30 cellular contexts compared by ENCODE assay signal in genomic region chrX:133473451-133473850, GRCh38. TPM values are rescaled to one million over a fixed set of nuclear protein-coding genes. Genes with fewer than 3 reads are reported as not detected.
DNase-seq lines count a peak whose midpoint lies in the region; ATAC-seq, FAIRE-seq and TF ChIP-seq lines count a peak whose summit lies in the region.
"Had no signal": no experiment of that assay in that cellular context is flagged by ENCODE, and none has a peak within 500 bp of the region (broad histone marks: within the 10 kb centered on the region; RNA-seq: fewer than 3 reads in every experiment).

No MANE protein-coding gene starts in this region.

- no peaks in the 10 kb centered on the region for H3K36me3 ChIP-seq in mesendoderm (ENCODE audit: control insufficient read depth, insufficient read depth, low read length)
- H3K36me3 ChIP-seq: BE2C had no signal

- peaks cover 0 to 2% (median 0%) of the 10 kb centered on the region in 3 experiments; a peak in 1 of 7 replicates for H3K36me3 Mint-ChIP-seq in H9 (ENCODE audit: insufficient read depth in 1 of 3, low read depth in 3 of 3)

- H3K27ac Mint-ChIP-seq in H9: peak overlapping the region in 2 of 3 experiments; percentile 48 to 69; a peak in 4 of 7 replicates

- H3K4me2 ChIP-seq in H9 (ENCODE audit: insufficient read depth, insufficient read length, low read length): no peak overlapping the region
- H3K4me2 ChIP-seq in mesendoderm (ENCODE audit: low read length): no peak overlapping the region
- H3K4me2 ChIP-seq: KMS-11, SK-N-SH had no signal

- H3K9me3 ChIP-seq in H9 (ENCODE audit: control insufficient read depth, low read depth, low read length): no peaks in the 10 kb centered on the region
- no peaks in the 10 kb centered on the region for H3K9me3 ChIP-seq in right cardiac atrium (ENCODE audit: control insufficient read depth, low read length)
- H3K9me3 ChIP-seq: BE2C, SK-N-SH had no signal

- H3K27me3 ChIP-seq in H9 (ENCODE audit: insufficient read depth, low read length) (no peaks in the 10 kb centered on the region), mesendoderm (ENCODE audit: insufficient read depth, low read length, poor library complexity) (no peaks in the 10 kb centered on the region), right cardiac atrium (ENCODE audit: control insufficient read depth, insufficient read depth) (no peaks in the 10 kb centered on the region)
- H3K27me3 ChIP-seq: BE2C had no signal

- TF ChIP-seq CTCF in H9 (conservative IDR thresholded peaks at IDR 0.05): no peak
- no peak for TF ChIP-seq CTCF in epithelial cell of esophagus (IDR thresholded peaks at IDR 0.05; ENCODE audit: insufficient read depth, low read depth, low read length, missing control alignments)

- no peak overlapping the region for H3T11ph ChIP-seq in H9 (ENCODE audit: low read length)

- H3K4me3 Mint-ChIP-seq in H9: no peak overlapping the region

- H3K23ac ChIP-seq in H9 (ENCODE audit: insufficient read length, low read depth, low read length): no peak overlapping the region
- H3K23ac ChIP-seq in mesendoderm (ENCODE audit: low read length): no peak overlapping the region

- peaks cover 16 to 18% of the 10 kb centered on the region in 2 experiments for H3K4me1 Mint-ChIP-seq in H9

- no peak overlapping the region for H3K56ac ChIP-seq in H9 (ENCODE audit: insufficient read length, low read depth, low read length)
- no peak overlapping the region for H3K56ac ChIP-seq in mesendoderm (ENCODE audit: low read length)

- no peaks in the 10 kb centered on the region for H4K20me1 ChIP-seq in H9 (ENCODE audit: control insufficient read depth, insufficient read depth, insufficient read length)

- no peak overlapping the region for H3K4ac ChIP-seq in H9 (ENCODE audit: low read depth, low read length)
- H3K4ac ChIP-seq in mesendoderm (ENCODE audit: low read depth, low read length): no peak overlapping the region

- H4K91ac ChIP-seq in H9 (ENCODE audit: insufficient read length, low read depth, low read length): no peak overlapping the region

- H4K5ac ChIP-seq in H9 (ENCODE audit: insufficient read length, low read depth, low read length) (no peak overlapping the region), mesendoderm (ENCODE audit: low read length) (no peak overlapping the region)

- H3K79me2 ChIP-seq in H9 (ENCODE audit: insufficient read depth, low read length): no peaks in the 10 kb centered on the region
- H3K79me2 ChIP-seq in mesendoderm (ENCODE audit: control insufficient read depth, insufficient read depth, low read length): no peaks in the 10 kb centered on the region

- H2AFZ ChIP-seq in H9 (ENCODE audit: low read length): no peak overlapping the region

- no peak overlapping the region for H2BK5ac ChIP-seq in H9 (ENCODE audit: insufficient read length, low read length)
- no peak overlapping the region for H2BK5ac ChIP-seq in mesendoderm (ENCODE audit: low read length)

- H4K8ac ChIP-seq in H9 (replicated peaks; ENCODE audit: insufficient read length, low read depth, low read length) (no peak overlapping the region), mesendoderm (ENCODE audit: low read depth, low read length) (no peak overlapping the region)

- H2BK20ac ChIP-seq in H9 (ENCODE audit: low read depth, low read length, poor library complexity, severe bottlenecking): no peak overlapping the region

- H3K4me1 ChIP-seq in H9 (ENCODE audit: insufficient read depth, low read length): no peaks in the 10 kb centered on the region
- no peaks in the 10 kb centered on the region for H3K4me1 ChIP-seq in mesendoderm (ENCODE audit: control insufficient read depth, low read depth, low read length)
- H3K4me1 ChIP-seq in right cardiac atrium (ENCODE audit: control insufficient read depth, insufficient read depth, low read length): no peaks in the 10 kb centered on the region
- H3K4me1 ChIP-seq: BE2C had no signal

- H2BK120ac ChIP-seq in H9 (ENCODE audit: low read depth, low read length, poor library complexity, severe bottlenecking): no peak overlapping the region
- no peak overlapping the region for H2BK120ac ChIP-seq in mesendoderm (ENCODE audit: low read depth, low read length)

- H3K4me3 ChIP-seq in epithelial cell of esophagus (ENCODE audit: low read length) (no peak overlapping the region), mesendoderm (ENCODE audit: low read length) (no peak overlapping the region), right cardiac atrium (ENCODE audit: low read length) (no peak overlapping the region)

- ATAC-seq in right cardiac atrium: no peak
- no peak for ATAC-seq in GM19455 (IDR thresholded peaks at IDR 0.05; ENCODE audit: unreplicated experiment)
- ATAC-seq: HCT116 had no signal

- intact Hi-C loops in right cardiac atrium (cut with DNase I): no loop called here

- no peak overlapping the region for H2AK5ac ChIP-seq in H9 (ENCODE audit: insufficient read length, low read length)
- no peak overlapping the region for H2AK5ac ChIP-seq in mesendoderm (ENCODE audit: low read length)

- H3K79me1 ChIP-seq in H9 (ENCODE audit: insufficient read depth, low read depth, low read length, poor library complexity, severe bottlenecking) (no peaks in the 10 kb centered on the region), mesendoderm (ENCODE audit: low read length) (no peaks in the 10 kb centered on the region)

- H3K9ac ChIP-seq in H9 (ENCODE audit: extremely low read depth, insufficient read length, low read length) (no peak overlapping the region), mesendoderm (ENCODE audit: low read length) (no peak overlapping the region)
- H3K9ac ChIP-seq: KMS-11, SK-N-SH had no signal

- H2BK15ac ChIP-seq in H9 (ENCODE audit: low read depth, low read length): no peak overlapping the region
- no peak overlapping the region for H2BK15ac ChIP-seq in mesendoderm (replicated peaks; ENCODE audit: low read depth)

- no peak overlapping the region for H2BK12ac ChIP-seq in H9 (ENCODE audit: insufficient read length, low read depth, low read length)

- peak; percentile 68 for FAIRE-seq in RCC 7860 (lab: Jason Lieb, UNC)
- FAIRE-seq: A204.1, D721Med, GM19239, HTR-8/SVneo had no signal

- no peak overlapping the region for H3K14ac ChIP-seq in H9 (ENCODE audit: insufficient read depth, low read length)

- no peaks in the 10 kb centered on the region for H3K23me2 ChIP-seq in H9 (ENCODE audit: insufficient read length, low read depth, low read length, poor library complexity, severe bottlenecking)

- no peak for DNase-seq in H9
- DNase-seq in RCC 7860 (ENCODE audit: low spot score): no peak
- peak; percentile 5 for DNase-seq in epithelial cell of esophagus (ENCODE audit: low read depth)
- peak; percentile 8 for DNase-seq in mesendoderm
- DNase-seq in right cardiac atrium: no peak
- DNase-seq in stimulated activated CD4-positive, alpha-beta T cell treated with anti-CD3 and anti-CD28 coated beads, Interleukin-1b, Interleukin-23, amount 100 ng/mL, for 48 hours: no peak
- no peak for DNase-seq in hepatic stellate cell (ENCODE audit: low spot score)
- DNase-seq: BE2C, DMS53, EL, GF-D8, GOT3, IMR-90, MV-4-11, NCI-H1694, NCI-H2081 treated with DMSO at 0.1 percent for 48 hours, NCI-H2171 treated with DMSO at 0.1 percent for 48 hours, NCI-H446, NCI-H526, OCI-M1, SIG-M5, SK-N-SH had no signal

- H3K18ac ChIP-seq in H9 (ENCODE audit: insufficient read length, low read depth, low read length) (no peak overlapping the region), mesendoderm (ENCODE audit: low read length) (peak overlapping the region; percentile 39)

- 0 out of 2 replicates have a peak, but pooled peaks cover 2% of the 10 kb centered on the region for H3K27me3 Mint-ChIP-seq in H9 (ENCODE audit: low read depth)

- no peaks in the 10 kb centered on the region for H3K9me3 Mint-ChIP-seq in H9

- no peak overlapping the region for H3K27ac ChIP-seq in H9 (ENCODE audit: insufficient read length, low read depth, low read length)
- no peak overlapping the region for H3K27ac ChIP-seq in mesendoderm (ENCODE audit: low read depth, low read length)
- no peak overlapping the region for H3K27ac ChIP-seq in right cardiac atrium (ENCODE audit: low read length)
- H3K27ac ChIP-seq: KMS-11, RWPE1 had no signal

RNA-seq across cellular contexts. Expression of gene GPC4, which starts 58.2 kb away (rescaled TPM):
- total RNA-seq in H9 (2021) (416 and 418 TPM in 2 replicates), right cardiac atrium (1 to 10 TPM; 6.1 to 9.3 (median 7.9) TPM)
- polyA plus RNA-seq in mesendoderm (2013, experiment 1 of 2): 160 TPM
- polyA plus RNA-seq in mesendoderm (2013, experiment 2 of 2): 168 TPM
- polyA plus RNA-seq in right cardiac atrium: 4.9 TPM

Comparison
In these comparisons a context has a peak if more than half of its experiments do, and no peak if none do; other contexts are left out.
1. DNase-seq: peak in epithelial cell of esophagus (single experiment) and mesendoderm (single experiment); none in H9 (single experiment), RCC 7860 (single experiment), right cardiac atrium (0 of 3), stimulated activated CD4-positive, alpha-beta T cell treated with anti-CD3 and anti-CD28 coated beads, Interleukin-1b, Interleukin-23, amount 100 ng/mL, for 48 hours (single experiment) and hepatic stellate cell (single experiment).
2. RNA of gene GPC4, which starts 58.2 kb away (total RNA-seq): 416 to 418 TPM in H9; 6.1 to 9.3 TPM in right cardiac atrium; every median in the first group is over 10 times any median in the second.